In the genomic region with DNA sequence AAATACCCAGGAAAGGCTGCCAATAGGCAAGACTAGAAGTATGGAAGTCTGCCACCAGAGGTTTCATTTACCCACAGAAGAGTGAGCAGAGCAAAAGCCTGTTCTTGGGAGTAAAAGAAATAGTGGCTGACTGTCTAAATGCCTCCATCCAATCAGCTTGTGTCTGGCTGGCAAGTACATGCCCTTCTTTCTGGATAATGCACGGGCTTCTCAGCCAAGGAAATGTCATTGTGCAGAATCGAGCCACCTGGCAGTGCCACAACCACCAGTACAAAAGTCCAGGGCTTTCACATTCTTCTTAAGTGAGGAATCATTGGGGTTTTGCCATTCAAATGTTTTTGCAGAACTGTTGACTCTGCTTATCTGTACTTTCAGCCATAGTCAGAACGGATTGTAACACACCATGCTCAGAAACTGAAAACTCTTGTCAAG, we compare ENCODE assay signal across 8 cellular contexts. TPM values are rescaled to one million over a fixed set of nuclear protein-coding genes. Genes with fewer than 3 reads are reported as not detected.
DNase-seq lines count a peak whose midpoint lies in the region; ATAC-seq and TF ChIP-seq lines count a peak whose summit lies in the region.

No MANE protein-coding gene starts in this region.

- H3K4me3 ChIP-seq in brain microvascular endothelial cell (ENCODE audit: low read depth, low read length): no peak overlapping the region

- H3K36me3 ChIP-seq in brain microvascular endothelial cell (replicated peaks): no peaks in the 10 kb centered on the region

- ATAC-seq in HG03439 (IDR thresholded peaks at IDR 0.05; ENCODE audit: unreplicated experiment): no peak
- ATAC-seq in GM21619 (IDR thresholded peaks at IDR 0.05; ENCODE audit: unreplicated experiment): no peak

- H3K27me3 ChIP-seq in brain microvascular endothelial cell (replicated peaks): no peaks in the 10 kb centered on the region

- no peak for TF ChIP-seq CTCF in brain microvascular endothelial cell (IDR thresholded peaks at IDR 0.05; ENCODE audit: low read depth, low read length, missing control alignments)

- DNase-seq in HT1080 (ENCODE audit: low read depth) (peak; percentile 6), brain microvascular endothelial cell (peak; percentile 41), hypothalamus (lab: John Stamatoyannopoulos, UW) (peak in 32 of 51 donors; percentile 2 to 77 (median 32)), substantia nigra (lab: John Stamatoyannopoulos, UW) (peak in 30 of 49 donors; percentile 3 to 71 (median 22)), DMS153 treated with DMSO at 0.1 percent for 48 hours (lab: John Stamatoyannopoulos, UW; ENCODE audit: unreplicated experiment) (no peak), NCI-H82 treated with DMSO at 0.1 percent for 48 hours (lab: John Stamatoyannopoulos, UW; ENCODE audit: unreplicated experiment) (no peak)

- in situ Hi-C loops in brain microvascular endothelial cell (cut with HindIII; ENCODE audit: low pct_ligation_motif_present, low sequenced_read_pairs): no loop called here

- H3K27ac ChIP-seq in brain microvascular endothelial cell: no peak overlapping the region
- H3K27ac ChIP-seq in substantia nigra (ENCODE audit: low read depth, low read length, poor library complexity, severe bottlenecking): no peak overlapping the region

RNA-seq across cellular contexts. Expression of a gene that starts 10.1 kb away (rescaled TPM):
- 6.3 and 6.7 TPM in 2 replicates for total RNA-seq in HT1080 (2014; rRNA removed; shearing (Covaris generic))
- 3.8 and 5.1 TPM in 2 replicates for polyA plus RNA-seq in HT1080 (2015; cell fraction: cytosol; rRNA removed)
- polyA plus RNA-seq in HT1080 (2015; cell fraction: nucleus; rRNA removed): 10.0 and 11.3 TPM in 2 replicates

Comparison
In these comparisons a context has a peak if more than half of its experiments do, and no peak if none do; other contexts are left out.
1. DNase-seq: peak in HT1080 (single experiment), brain microvascular endothelial cell (single experiment), hypothalamus (32 of 51) and substantia nigra (30 of 49); none in DMS153 treated with DMSO at 0.1 percent for 48 hours (single experiment) and NCI-H82 treated with DMSO at 0.1 percent for 48 hours (single experiment).